Comparison of ENCODE assay signal across 1 cellular context in the genomic region with DNA sequence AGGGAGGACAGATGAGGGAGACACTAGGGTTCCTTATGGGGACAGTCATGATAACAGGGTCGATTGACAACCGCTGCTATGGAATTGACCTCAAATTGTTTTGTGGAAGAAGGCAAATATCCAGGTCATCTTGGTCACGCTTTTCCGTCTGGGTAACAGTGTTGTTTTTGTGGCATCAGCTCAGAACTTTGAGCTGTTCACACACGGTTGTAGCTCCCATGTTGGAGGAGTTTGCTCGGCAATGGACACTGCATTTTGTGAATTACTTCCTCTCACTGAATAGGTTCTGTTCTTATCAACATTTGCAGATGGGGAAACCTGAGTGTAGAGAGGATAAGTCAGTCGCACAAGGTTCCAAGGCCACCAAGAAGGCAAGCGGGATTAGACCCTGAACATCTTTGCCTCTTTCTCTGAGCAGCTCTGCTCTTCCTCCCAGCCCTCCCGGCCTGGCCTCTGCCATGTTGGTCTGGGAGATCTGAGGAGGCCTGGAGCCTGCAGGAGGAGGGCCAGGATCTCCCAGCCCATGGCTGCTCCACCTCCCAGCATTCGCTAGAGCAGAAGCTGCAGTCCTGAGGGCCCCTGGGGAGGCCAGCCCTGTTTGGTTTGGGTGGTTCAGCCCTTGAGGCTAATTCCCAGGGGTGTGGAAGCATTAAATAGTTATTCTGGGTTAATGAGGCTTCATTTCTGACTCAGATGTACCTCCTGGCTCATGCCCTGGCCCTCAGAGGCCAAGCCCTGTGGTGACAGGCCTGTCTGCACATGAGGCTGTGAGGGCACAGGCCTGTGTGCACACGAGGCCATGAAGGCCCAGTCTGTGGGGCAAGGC.
TF ChIP-seq lines count a peak whose summit lies in the region.

No MANE protein-coding gene starts in this region.

TF ChIP-seq in K562, 482 proteins besides CTCF, POLR2A, EP300 and RAD21 (continued from another document and continues in another):
- TF ChIP-seq, protein P1, sequence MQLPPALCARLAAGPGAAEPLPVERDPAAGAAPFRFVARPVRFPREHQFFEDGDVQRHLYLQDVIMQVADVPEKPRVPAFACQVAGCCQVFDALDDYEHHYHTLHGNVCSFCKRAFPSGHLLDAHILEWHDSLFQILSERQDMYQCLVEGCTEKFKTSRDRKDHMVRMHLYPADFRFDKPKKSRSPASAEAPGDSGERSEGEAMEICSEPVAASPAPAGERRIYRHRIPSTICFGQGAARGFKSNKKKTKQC (CRISPR knock-in tag; IDR thresholded peaks at IDR 0.05): peak; percentile 29; the same call in 1 of the 2 replicates
- TF ChIP-seq SOX6 (IDR thresholded peaks at IDR 0.05) (peak; percentile 85), ATF7 (IDR thresholded peaks at IDR 0.05) (peak; percentile 55; the same call in 1 of the 2 replicates), ZBTB2 (IDR thresholded peaks at IDR 0.05) (peak; percentile 15; the same call in 1 of the 2 replicates), PKNOX1 (IDR thresholded peaks at IDR 0.05) (peak; percentile 26), PYGO2 (tag; IDR thresholded peaks at IDR 0.05) (no peak), NKRF (IDR thresholded peaks at IDR 0.05; ENCODE audit: borderline replicate concordance) (no peak), EZH2 (IDR thresholded peaks at IDR 0.05; ENCODE audit: borderline replicate concordance, low read depth, low read length) (no peak), MED1 (CRISPR knock-in tag; IDR thresholded peaks at IDR 0.05; ENCODE audit: borderline replicate concordance) (0 out of 2 replicates have a peak, but pooled peaks have one; percentile 27), MTA1 (IDR thresholded peaks at IDR 0.05; ENCODE audit: borderline replicate concordance) (peak; percentile 45; the same call in 1 of the 2 replicates), RBFOX2 (IDR thresholded peaks at IDR 0.05; ENCODE audit: low read depth, low read length) (peak; percentile 51), CHD7 (IDR thresholded peaks at IDR 0.05; ENCODE audit: low read depth, low read length) (no peak), POLR2G (IDR thresholded peaks at IDR 0.05; ENCODE audit: low read depth, low read length) (peak; percentile 50), CBFA2T3 (IDR thresholded peaks at IDR 0.05) (peak; percentile 98), MECOM (CRISPR knock-in tag; IDR thresholded peaks at IDR 0.05) (peak; percentile 42), ZFP91 (CRISPR knock-in tag; IDR thresholded peaks at IDR 0.05) (no peak), AFF4 (CRISPR knock-in tag; IDR thresholded peaks at IDR 0.05) (peak; percentile 54; the same call in 1 of the 2 replicates), TGIF2 (CRISPR knock-in tag; IDR thresholded peaks at IDR 0.05) (no peak), SMARCE1 (IDR thresholded peaks at IDR 0.05) (peak; percentile 96), NBN (IDR thresholded peaks at IDR 0.05; ENCODE audit: low read depth) (peak; percentile 89), ZNF175 (CRISPR knock-in tag; IDR thresholded peaks at IDR 0.05; ENCODE audit: low read depth) (peak; percentile 48), CHD4 (IDR thresholded peaks at IDR 0.05; ENCODE audit: insufficient read depth, insufficient replicate concordance, low read depth, low read length, poor library complexity, severe bottlenecking) (no peak), TFAM (CRISPR knock-in tag; conservative IDR thresholded peaks at IDR 0.05) (no peak), FOXK2 (conservative IDR thresholded peaks at IDR 0.05 in 1 of 2, IDR thresholded peaks at IDR 0.05 in 1 of 2; ENCODE audit: low read depth in 2 of 2) (peak in 1 of 2 experiments; percentile 55; a peak in 2 of 4 replicates)
